ENCODE assay signal across 9 cellular contexts in genomic region chr6:20946037-20946436, GRCh38.
DNase-seq lines count a peak whose midpoint lies in the region; ATAC-seq and TF ChIP-seq lines count a peak whose summit lies in the region.
"Had no signal": no experiment of that assay in that cellular context is flagged by ENCODE, and none has a peak within 500 bp of the region (broad histone marks: within the 10 kb centered on the region; RNA-seq: fewer than 3 reads in every experiment).

No MANE protein-coding gene starts in this region.

- H3K36me3 ChIP-seq in DND-41 (ENCODE audit: insufficient read depth, low read length) (no peaks in the 10 kb centered on the region), endodermal cell (ENCODE audit: control insufficient read depth, insufficient read depth, low read length) (no peaks in the 10 kb centered on the region), smooth muscle cell (ENCODE audit: low read depth) (no peaks in the 10 kb centered on the region)
- H3K36me3 ChIP-seq: neutrophil had no signal

- WGBS in endodermal cell (ENCODE audit: insufficient coverage in 1 of 2, insufficient read length in 1 of 2), 2 experiments = 93 to 100% methylated on average over 1 of the region's 1 CpG
- 36% methylated on average over 1 of the region's 1 CpG for WGBS in smooth muscle cell (ENCODE audit: low lambda C conversion rate)

- TF ChIP-seq CTCF in DND-41 (IDR thresholded peaks at IDR 0.05; ENCODE audit: borderline replicate concordance, extremely low read depth, low read length, poor library complexity, severe bottlenecking) (peak; percentile 46), GM20000 (IDR thresholded peaks at IDR 0.05; ENCODE audit: extremely low read depth, missing control alignments) (no peak), endodermal cell (conservative IDR thresholded peaks at IDR 0.05) (peak; percentile 60), smooth muscle cell (IDR thresholded peaks at IDR 0.05; ENCODE audit: borderline replicate concordance, insufficient read depth, poor library complexity, severe bottlenecking) (no peak)

- peak; percentile 22 for DNase-seq in DND-41
- DNase-seq in GM20000 (ENCODE audit: low spot score) = peak; percentile 32
- no peak for DNase-seq in endodermal cell
- DNase-seq in smooth muscle cell (lab: John Stamatoyannopoulos, UW; ENCODE audit: unreplicated experiment) = no peak
- DNase-seq in activated CD4-positive, alpha-beta memory T cell treated with anti-CD3 and anti-CD28 coated beads, Interleukin-2, amount 10 ng/mL, durations not matched to agents 7 days and 5 days = no peak
- no peak for DNase-seq in DMS153 (lab: John Stamatoyannopoulos, UW)
- DNase-seq in SHP77 (lab: John Stamatoyannopoulos, UW) = no peak

- H3K27ac Mint-ChIP-seq in endodermal cell = no peak overlapping the region
- no peak overlapping the region for H3K27ac Mint-ChIP-seq in activated CD4-positive, alpha-beta memory T cell treated with anti-CD3 and anti-CD28 coated beads, Interleukin-2, amount 10 ng/mL, durations not matched to agents 7 days and 5 days

- peaks cover 7% of the 10 kb centered on the region; the same call in 1 of the 2 replicates for H3K4me1 ChIP-seq in DND-41 (ENCODE audit: insufficient read depth, low read length)
- H3K4me1 ChIP-seq in endodermal cell (ENCODE audit: control insufficient read depth, insufficient read depth, low read length) = no peaks in the 10 kb centered on the region
- H3K4me1 ChIP-seq in smooth muscle cell (ENCODE audit: low read depth) = no peaks in the 10 kb centered on the region

- no peaks in the 10 kb centered on the region for H3K27me3 Mint-ChIP-seq in endodermal cell (ENCODE audit: insufficient read depth)
- no peaks in the 10 kb centered on the region for H3K27me3 Mint-ChIP-seq in activated CD4-positive, alpha-beta memory T cell treated with anti-CD3 and anti-CD28 coated beads, Interleukin-2, amount 10 ng/mL, durations not matched to agents 7 days and 5 days

- POLR2A ChIA-PET in activated CD4-positive, alpha-beta memory T cell treated with anti-CD3 and anti-CD28 coated beads, Interleukin-2, amount 10 ng/mL, durations not matched to agents 7 days and 5 days (lab: Charles Lee) = no interaction called here

- H3F3A ChIP-seq in smooth muscle cell (ENCODE audit: low read depth) = no peaks in the 10 kb centered on the region

- H3K4me3 ChIP-seq in DND-41 (ENCODE audit: low read depth in 1 of 2, low read length in 2 of 2) = no peak overlapping the region
- H3K4me3 ChIP-seq in endodermal cell (ENCODE audit: low read length) = no peak overlapping the region
- no peak overlapping the region for H3K4me3 ChIP-seq in smooth muscle cell

- H3K9me3 ChIP-seq in DND-41 (ENCODE audit: insufficient read depth, low read length, severe bottlenecking) (peaks cover 3% of the 10 kb centered on the region), endodermal cell (ENCODE audit: control insufficient read depth, low read length) (peaks cover 9% of the 10 kb centered on the region), smooth muscle cell (replicated peaks; ENCODE audit: low read depth) (no peaks in the 10 kb centered on the region)
- H3K9me3 ChIP-seq: neutrophil had no signal

- H3K4me3 Mint-ChIP-seq in endodermal cell = no peak overlapping the region
- no peak overlapping the region for H3K4me3 Mint-ChIP-seq in activated CD4-positive, alpha-beta memory T cell treated with anti-CD3 and anti-CD28 coated beads, Interleukin-2, amount 10 ng/mL, durations not matched to agents 7 days and 5 days

- no peaks in the 10 kb centered on the region for H3K79me2 ChIP-seq in DND-41 (ENCODE audit: insufficient read depth, low read length)
- no peaks in the 10 kb centered on the region for H3K79me2 ChIP-seq in smooth muscle cell (ENCODE audit: low read depth)

- peaks cover 13% of the 10 kb centered on the region for H3K36me3 Mint-ChIP-seq in endodermal cell (ENCODE audit: low read depth)
- peaks cover 10% of the 10 kb centered on the region for H3K36me3 Mint-ChIP-seq in activated CD4-positive, alpha-beta memory T cell treated with anti-CD3 and anti-CD28 coated beads, Interleukin-2, amount 10 ng/mL, durations not matched to agents 7 days and 5 days (ENCODE audit: low read depth)

- H3K27ac ChIP-seq in DND-41 (ENCODE audit: low read length) = no peak overlapping the region
- H3K27ac ChIP-seq in endodermal cell (ENCODE audit: low read depth, low read length) = no peak overlapping the region
- no peak overlapping the region for H3K27ac ChIP-seq in smooth muscle cell (ENCODE audit: low read depth)
- H3K27ac ChIP-seq: neutrophil had no signal

- no peak overlapping the region for H2AFZ ChIP-seq in DND-41 (ENCODE audit: low read depth, low read length)
- H2AFZ ChIP-seq in smooth muscle cell (ENCODE audit: low read depth) = no peak overlapping the region

- H3K9me3 Mint-ChIP-seq in endodermal cell = peaks cover 13% of the 10 kb centered on the region
- peaks cover 13% of the 10 kb centered on the region for H3K9me3 Mint-ChIP-seq in activated CD4-positive, alpha-beta memory T cell treated with anti-CD3 and anti-CD28 coated beads, Interleukin-2, amount 10 ng/mL, durations not matched to agents 7 days and 5 days

- H3K9ac ChIP-seq in DND-41 (ENCODE audit: low read depth, low read length) (no peak overlapping the region), endodermal cell (ENCODE audit: extremely low read depth, low read length, poor library complexity, severe bottlenecking) (no peak overlapping the region), smooth muscle cell (ENCODE audit: low read depth) (no peak overlapping the region)

- H3K4me1 Mint-ChIP-seq in endodermal cell = no peaks in the 10 kb centered on the region
- H3K4me1 Mint-ChIP-seq in activated CD4-positive, alpha-beta memory T cell treated with anti-CD3 and anti-CD28 coated beads, Interleukin-2, amount 10 ng/mL, durations not matched to agents 7 days and 5 days = peaks cover 4% of the 10 kb centered on the region

- H3K27me3 ChIP-seq in DND-41 (ENCODE audit: insufficient read depth, low read length, poor library complexity) (no peaks in the 10 kb centered on the region), endodermal cell (ENCODE audit: control insufficient read depth, insufficient read depth, low read length, poor library complexity, severe bottlenecking) (no peaks in the 10 kb centered on the region), smooth muscle cell (ENCODE audit: low read depth) (no peaks in the 10 kb centered on the region)
- H3K27me3 ChIP-seq: neutrophil had no signal

- H4K20me1 ChIP-seq in DND-41 (ENCODE audit: insufficient read depth, low read length) (no peaks in the 10 kb centered on the region), smooth muscle cell (ENCODE audit: low read depth) (no peaks in the 10 kb centered on the region)

- H3K4me2 ChIP-seq in DND-41 (ENCODE audit: insufficient read depth, low read length) (no peak overlapping the region), smooth muscle cell (no peak overlapping the region)

- CTCF ChIA-PET in activated CD4-positive, alpha-beta memory T cell treated with anti-CD3 and anti-CD28 coated beads, Interleukin-2, amount 10 ng/mL, durations not matched to agents 7 days and 5 days (lab: Charles Lee) = no interaction called here

- ATAC-seq in DND-41 (ENCODE audit: insufficient read depth, low read depth) (peak; percentile 93), HG03457 (IDR thresholded peaks at IDR 0.05; ENCODE audit: unreplicated experiment) (peak; percentile 94)

Comparison
In these comparisons a context has a peak if more than half of its experiments do, and no peak if none do; other contexts are left out.
1. DNase-seq: peak in DND-41 (single experiment) and GM20000 (single experiment); none in endodermal cell (single experiment), smooth muscle cell (single experiment), activated CD4-positive, alpha-beta memory T cell treated with anti-CD3 and anti-CD28 coated beads, Interleukin-2, amount 10 ng/mL, durations not matched to agents 7 days and 5 days (single experiment), DMS153 (single experiment) and SHP77 (0 of 2).
2. CTCF ChIP-seq: peak in DND-41 (single experiment) and endodermal cell (single experiment); none in GM20000 (single experiment) and smooth muscle cell (single experiment).